ENCODE assay signal across 16 cellular contexts in genomic region chr6:14792118-14792955, GRCh38.
DNase-seq lines count a peak whose midpoint lies in the region; ATAC-seq, FAIRE-seq and TF ChIP-seq lines count a peak whose summit lies in the region.
"Had no signal": no experiment of that assay in that cellular context is flagged by ENCODE, and none has a peak within 500 bp of the region (broad histone marks: within the 10 kb centered on the region; RNA-seq: fewer than 3 reads in every experiment).

No MANE protein-coding gene starts in this region.

- FAIRE-seq in astrocyte (lab: Jason Lieb, UNC) = peak; percentile 32

- POLR2A ChIA-PET in MCF 10A (lab: Yijun Ruan, JAX) = interaction anchor here (1.5 kb wide), 1 partner anchor 10 kb away, joined by 3 read pairs; no protein-coding TSS in a partner anchor

- H3K4me2 ChIP-seq in mammary epithelial cell (ENCODE audit: insufficient read depth, low read depth, low read length) (no peak overlapping the region), astrocyte (ENCODE audit: low read length) (no peak overlapping the region), smooth muscle cell (peak overlapping the region; percentile 58)

- H3K27me3 ChIP-seq in mammary epithelial cell (ENCODE audit: insufficient read depth, low read length) = no peaks in the 10 kb centered on the region
- no peaks in the 10 kb centered on the region for H3K27me3 ChIP-seq in astrocyte (ENCODE audit: insufficient read depth, low read length)
- no peaks in the 10 kb centered on the region for H3K27me3 ChIP-seq in smooth muscle cell (ENCODE audit: low read depth)
- H3K27me3 ChIP-seq: right atrium auricular region, transverse colon had no signal

- dilution Hi-C loops in mammary epithelial cell (cut with HindIII; ENCODE audit: low sequenced_read_pairs) = no loop called here

- TF ChIP-seq CTCF in MCF 10A (IDR thresholded peaks at IDR 0.05; ENCODE audit: unreplicated experiment) (no peak), mammary epithelial cell (conservative IDR thresholded peaks at IDR 0.05 in 1 of 2, IDR thresholded peaks at IDR 0.05 in 1 of 2; ENCODE audit: extremely low read depth in 1 of 2, insufficient read depth in 1 of 2, low read depth in 1 of 2, low read length in 2 of 2) (no peak), astrocyte (IDR thresholded peaks at IDR 0.05; ENCODE audit: insufficient read depth, low read depth, low read length) (no peak), smooth muscle cell (IDR thresholded peaks at IDR 0.05; ENCODE audit: borderline replicate concordance, insufficient read depth, poor library complexity, severe bottlenecking) (no peak)

- BruUV-seq in MCF 10A (replicated peaks; lab: Mats Ljungman, UMichigan) = no TSS peak
- BruUV-seq in mammary epithelial cell (replicated peaks; lab: Mats Ljungman, UMichigan) = no TSS peak

- H3K36me3 ChIP-seq in mammary epithelial cell (ENCODE audit: insufficient read depth, low read length) (no peaks in the 10 kb centered on the region), astrocyte (ENCODE audit: insufficient read depth, low read length) (no peaks in the 10 kb centered on the region), smooth muscle cell (ENCODE audit: low read depth) (no peaks in the 10 kb centered on the region)
- H3K36me3 ChIP-seq: right atrium auricular region, transverse colon had no signal

- H3K4me3 ChIP-seq in mammary epithelial cell (replicated peaks in 1 of 3; ENCODE audit: insufficient read depth in 1 of 3, low read depth in 2 of 3, low read length in 3 of 3) (no peak overlapping the region), astrocyte (ENCODE audit: insufficient read depth, low read depth, low read length) (no peak overlapping the region), smooth muscle cell (no peak overlapping the region)
- H3K4me3 ChIP-seq: right atrium auricular region, transverse colon had no signal

- H3K4me1 Mint-ChIP-seq in MCF 10A (ENCODE audit: insufficient read depth, unreplicated experiment) (peaks cover 14% of the 10 kb centered on the region), astrocyte (ENCODE audit: low read depth, unreplicated experiment) (peaks cover 4% of the 10 kb centered on the region)
- H3K4me1 Mint-ChIP-seq: activated naive CD8-positive, alpha-beta T cell treated with anti-CD3 and anti-CD28 coated beads, Interleukin-2, amount 10 ng/mL, durations not matched to agents 7 days and 5 days had no signal

- no peaks in the 10 kb centered on the region for H3F3A ChIP-seq in smooth muscle cell (ENCODE audit: low read depth)

- H4K20me1 ChIP-seq in mammary epithelial cell (ENCODE audit: insufficient read depth, low read length) (no peaks in the 10 kb centered on the region), astrocyte (ENCODE audit: insufficient read depth, low read length) (no peaks in the 10 kb centered on the region), smooth muscle cell (ENCODE audit: low read depth) (no peaks in the 10 kb centered on the region)

- DNase-seq in MCF 10A (ENCODE audit: unreplicated experiment) (peak; percentile 22), mammary epithelial cell (no peak), NCI-H2171 (lab: John Stamatoyannopoulos, UW) (peak; percentile 53), astrocyte (ENCODE audit: low read depth) (no peak), smooth muscle cell (lab: John Stamatoyannopoulos, UW; ENCODE audit: unreplicated experiment) (no peak), AG08396 (ENCODE audit: low spot score) (no peak), AG20443 (ENCODE audit: low spot score) (no peak)
- DNase-seq: activated CD4-positive, alpha-beta T cell treated with anti-CD3 and anti-CD28 coated beads for 48 hours; activated naive CD8-positive, alpha-beta T cell treated with anti-CD3 and anti-CD28 coated beads, Interleukin-2, amount 10 ng/mL, durations not matched to agents 7 days and 5 days; caudate nucleus; NCI-H1436; stimulated activated CD4-positive, alpha-beta T cell treated with anti-CD3 and anti-CD28 coated beads, Interleukin-4, amount 100 ng/mL, for 24 hours; transverse colon had no signal

- H3K36me3 Mint-ChIP-seq in MCF 10A (ENCODE audit: insufficient read depth, unreplicated experiment) (no peaks in the 10 kb centered on the region), astrocyte (ENCODE audit: low read depth, unreplicated experiment) (no peaks in the 10 kb centered on the region)
- H3K36me3 Mint-ChIP-seq: activated naive CD8-positive, alpha-beta T cell treated with anti-CD3 and anti-CD28 coated beads, Interleukin-2, amount 10 ng/mL, durations not matched to agents 7 days and 5 days; memory B cell had no signal

- H3K4me3 Mint-ChIP-seq in MCF 10A (ENCODE audit: unreplicated experiment) (no peak overlapping the region), astrocyte (ENCODE audit: unreplicated experiment) (no peak overlapping the region)
- H3K4me3 Mint-ChIP-seq: activated naive CD8-positive, alpha-beta T cell treated with anti-CD3 and anti-CD28 coated beads, Interleukin-2, amount 10 ng/mL, durations not matched to agents 7 days and 5 days; memory B cell had no signal

- in situ Hi-C loops in mammary epithelial cell (cut with MboI; ENCODE audit: low sequenced_read_pairs in 2 of 2) = no loop called here

- no peaks in the 10 kb centered on the region for H3K9me3 Mint-ChIP-seq in MCF 10A (ENCODE audit: unreplicated experiment)
- no peaks in the 10 kb centered on the region for H3K9me3 Mint-ChIP-seq in astrocyte (ENCODE audit: unreplicated experiment)
- H3K9me3 Mint-ChIP-seq: memory B cell had no signal

- CTCF ChIA-PET in MCF 10A (lab: Yijun Ruan, JAX) = interaction anchor here (0.5 to 1.2 kb wide), 3 partner anchors 16 to 455 kb away, joined by 3 read pairs; no protein-coding TSS in a partner anchor
- CTCF ChIA-PET in mammary epithelial cell (lab: Charles Lee; ENCODE audit: low non-redundant PET) = interaction anchor here (0.7 kb wide), 1 partner anchor 47 kb away, joined by 7 read pairs; no protein-coding TSS in a partner anchor

- intact Hi-C loops in MCF 10A (cut with micrococcal nuclease) (no loop called here), mammary epithelial cell (cut with micrococcal nuclease) (no loop called here)

- no peak for ATAC-seq in HG03097 (IDR thresholded peaks at IDR 0.05; ENCODE audit: low FRiP score, unreplicated experiment)

- H3K79me2 ChIP-seq in mammary epithelial cell (ENCODE audit: insufficient read depth, low read length) (no peaks in the 10 kb centered on the region), astrocyte (ENCODE audit: insufficient read depth, low read length) (no peaks in the 10 kb centered on the region), smooth muscle cell (ENCODE audit: low read depth) (no peaks in the 10 kb centered on the region)

- H3K9ac ChIP-seq in mammary epithelial cell (ENCODE audit: insufficient read depth, low read length) = no peak overlapping the region
- no peak overlapping the region for H3K9ac ChIP-seq in astrocyte (ENCODE audit: low read length)
- H3K9ac ChIP-seq in smooth muscle cell (ENCODE audit: low read depth) = no peak overlapping the region

- H3K27ac ChIP-seq in mammary epithelial cell (ENCODE audit: insufficient read depth, low read depth, low read length) = no peak overlapping the region
- no peak overlapping the region for H3K27ac ChIP-seq in astrocyte (ENCODE audit: low read depth, low read length)
- no peak overlapping the region for H3K27ac ChIP-seq in smooth muscle cell (ENCODE audit: low read depth)
- H3K27ac ChIP-seq: right atrium auricular region had no signal

- H3K27me3 Mint-ChIP-seq in MCF 10A (ENCODE audit: insufficient read depth, unreplicated experiment) (no peaks in the 10 kb centered on the region), astrocyte (ENCODE audit: low read depth, unreplicated experiment) (no peaks in the 10 kb centered on the region)
- H3K27me3 Mint-ChIP-seq: memory B cell had no signal

- no peaks in the 10 kb centered on the region for H3K4me1 ChIP-seq in mammary epithelial cell (ENCODE audit: insufficient read depth, low read length)
- H3K4me1 ChIP-seq in astrocyte (ENCODE audit: insufficient read depth, low read length) = no peaks in the 10 kb centered on the region
- peaks cover 36% of the 10 kb centered on the region for H3K4me1 ChIP-seq in smooth muscle cell (ENCODE audit: low read depth)
- H3K4me1 ChIP-seq: right atrium auricular region had no signal

- H3K27ac Mint-ChIP-seq in MCF 10A (ENCODE audit: low read depth, unreplicated experiment) (no peak overlapping the region), astrocyte (ENCODE audit: unreplicated experiment) (no peak overlapping the region)
- H3K27ac Mint-ChIP-seq: activated naive CD8-positive, alpha-beta T cell treated with anti-CD3 and anti-CD28 coated beads, Interleukin-2, amount 10 ng/mL, durations not matched to agents 7 days and 5 days had no signal

- WGBS in mammary epithelial cell (ENCODE audit: low coverage, missing lambda C conversion rate) = 86% methylated on average over 6 of the region's 6 CpGs
- WGBS in smooth muscle cell (ENCODE audit: low lambda C conversion rate) = 86% methylated on average over 6 of the region's 6 CpGs

- H2AFZ ChIP-seq in mammary epithelial cell (ENCODE audit: low read depth, low read length) (no peak overlapping the region), astrocyte (ENCODE audit: low read depth, low read length) (no peak overlapping the region), smooth muscle cell (ENCODE audit: low read depth) (no peak overlapping the region)

- no peaks in the 10 kb centered on the region for H3K9me3 ChIP-seq in mammary epithelial cell (replicated peaks; ENCODE audit: insufficient read depth, low read length)
- H3K9me3 ChIP-seq in astrocyte (ENCODE audit: insufficient read depth, low read depth, low read length) = no peaks in the 10 kb centered on the region
- no peaks in the 10 kb centered on the region for H3K9me3 ChIP-seq in smooth muscle cell (replicated peaks; ENCODE audit: low read depth)
- H3K9me3 ChIP-seq: right atrium auricular region, transverse colon had no signal

Comparison
In these comparisons a context has a peak if more than half of its experiments do, and no peak if none do; other contexts are left out.
1. DNase-seq: peak in MCF 10A (single experiment) and NCI-H2171 (single experiment); none in mammary epithelial cell (single experiment), astrocyte (single experiment), smooth muscle cell (single experiment), AG08396 (single experiment) and AG20443 (single experiment).